ENCODE assay signal across 10 cellular contexts in the genomic region with DNA sequence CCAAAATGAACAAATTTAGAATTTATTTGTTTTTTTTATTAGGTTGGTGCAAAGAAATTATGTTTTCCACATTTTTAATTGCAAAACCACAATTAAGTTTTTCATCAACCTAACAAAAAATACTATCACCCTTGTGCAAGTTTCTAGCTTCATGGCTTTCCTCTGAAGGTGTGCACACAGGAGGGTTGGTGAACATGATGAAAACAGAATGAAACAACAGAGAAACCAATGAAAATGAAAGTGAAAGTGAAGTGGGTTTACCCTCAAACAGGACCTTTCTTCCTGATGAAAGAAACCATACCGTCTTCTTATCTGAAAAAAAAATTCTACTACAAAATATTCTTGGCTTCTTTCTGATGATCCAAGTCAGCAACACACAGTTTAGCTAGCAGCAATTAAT.
DNase-seq lines count a peak whose midpoint lies in the region; TF ChIP-seq lines count a peak whose summit lies in the region.
"Had no signal": no experiment of that assay in that cellular context is flagged by ENCODE, and none has a peak within 500 bp of the region (broad histone marks: within the 10 kb centered on the region; RNA-seq: fewer than 3 reads in every experiment).

No MANE protein-coding gene starts in this region.

- DNase-seq in AG10803 (ENCODE audit: low read depth): peak; percentile 6
- DNase-seq in HPDE6-E6E7 (ENCODE audit: extremely low spot score): peak; percentile 2
- DNase-seq in iris pigment epithelial cell (ENCODE audit: low read depth): peak; percentile 39
- DNase-seq in GM10248 (ENCODE audit: extremely low spot score): no peak
- DNase-seq in NCI-H2171 treated with DMSO at 0.1 percent for 48 hours (lab: John Stamatoyannopoulos, UW): no peak
- DNase-seq in NCI-H1105 treated with DMSO at 0.1 percent for 48 hours (lab: John Stamatoyannopoulos, UW): no peak
- DNase-seq in type B pancreatic cell (ENCODE audit: extremely low spot score, unreplicated experiment): no peak
- DNase-seq: SIG-M5 had no signal

- peaks cover 16% of the 10 kb centered on the region for H3K27me3 Mint-ChIP-seq in type B pancreatic cell
- H3K27me3 Mint-ChIP-seq: dendritic cell treated with granulocyte-macrophage colony-stimulating factor and Interleukin-4, amounts not matched to agents 40 ng/mL and 50 ng/mL, for 4 days had no signal

- CTCF ChIA-PET in GM10248 (lab: Yijun Ruan, JAX): interaction anchor here (1.1 to 1.7 kb wide), 4 partner anchors 9 to 35 kb away, joined by 3 to 5 read pairs (median 4); no protein-coding TSS in a partner anchor

- no peak for TF ChIP-seq CTCF in AG10803 (conservative IDR thresholded peaks at IDR 0.05; ENCODE audit: low read length)
- TF ChIP-seq CTCF in WI38 (IDR thresholded peaks at IDR 0.05; ENCODE audit: low read depth, low read length): no peak
- TF ChIP-seq CTCF in GM10248 (IDR thresholded peaks at IDR 0.05; ENCODE audit: control extremely low read depth, extremely low read depth, low read depth, missing control alignments): no peak
- no peak for TF ChIP-seq CTCF in type B pancreatic cell (conservative IDR thresholded peaks at IDR 0.05)

- POLR2A ChIA-PET in GM10248 (lab: Yijun Ruan, JAX): no interaction called here

- no peak overlapping the region for H3K27ac Mint-ChIP-seq in type B pancreatic cell
- H3K27ac Mint-ChIP-seq: dendritic cell treated with granulocyte-macrophage colony-stimulating factor and Interleukin-4, amounts not matched to agents 40 ng/mL and 50 ng/mL, for 4 days had no signal

- no peak overlapping the region for H3K4me3 Mint-ChIP-seq in type B pancreatic cell
- H3K4me3 Mint-ChIP-seq: dendritic cell treated with granulocyte-macrophage colony-stimulating factor and Interleukin-4, amounts not matched to agents 40 ng/mL and 50 ng/mL, for 4 days had no signal

- no peaks in the 10 kb centered on the region for H3K9me3 Mint-ChIP-seq in type B pancreatic cell
- H3K9me3 Mint-ChIP-seq: dendritic cell treated with granulocyte-macrophage colony-stimulating factor and Interleukin-4, amounts not matched to agents 40 ng/mL and 50 ng/mL, for 4 days had no signal

- no peaks in the 10 kb centered on the region for H3K36me3 Mint-ChIP-seq in type B pancreatic cell

- no peaks in the 10 kb centered on the region for H3K4me1 Mint-ChIP-seq in type B pancreatic cell (ENCODE audit: unreplicated experiment)

- H3K4me3 ChIP-seq in AG10803 (ENCODE audit: low read length): peak overlapping the region; percentile 27
- peak overlapping the region; percentile 54 for H3K4me3 ChIP-seq in WI38 (ENCODE audit: low read depth, low read length)

Comparison
In these comparisons a context has a peak if more than half of its experiments do, and no peak if none do; other contexts are left out.
1. DNase-seq: peak in AG10803 (single experiment), HPDE6-E6E7 (single experiment) and iris pigment epithelial cell (single experiment); none in GM10248 (single experiment), NCI-H2171 treated with DMSO at 0.1 percent for 48 hours (single experiment), NCI-H1105 treated with DMSO at 0.1 percent for 48 hours (single experiment) and type B pancreatic cell (single experiment).